ENCODE assay signal across 8 cellular contexts in genomic region chr4:2962099-2962455, GRCh38. TPM values are rescaled to one million over a fixed set of nuclear protein-coding genes. Genes with fewer than 3 reads are reported as not detected.
DNase-seq lines count a peak whose midpoint lies in the region; ATAC-seq and TF ChIP-seq lines count a peak whose summit lies in the region.

No MANE protein-coding gene starts in this region.

- TF ChIP-seq CTCF in endothelial cell (IDR thresholded peaks at IDR 0.05; ENCODE audit: unreplicated experiment) (no peak), psoas muscle (IDR thresholded peaks at IDR 0.05) (no peak)

- no peaks in the 10 kb centered on the region for H3K9me3 ChIP-seq in psoas muscle

- H3K27me3 ChIP-seq in psoas muscle (ENCODE audit: insufficient read depth in 3 of 3, low read length in 2 of 3): peaks cover 0 to 1% (median 0%) of the 10 kb centered on the region in 3 donors

- peaks cover 35% of the 10 kb centered on the region for H3K4me1 ChIP-seq in psoas muscle

- H3K36me3 Mint-ChIP-seq in endothelial cell (ENCODE audit: low read depth, unreplicated experiment): peaks cover 13% of the 10 kb centered on the region

- intact Hi-C loops in psoas muscle (cut with DNase I): loop anchor here in 1 of 2 donors (2.0 kb wide), 1 partner anchor 27 kb away; no protein-coding TSS in a partner anchor

- no peaks in the 10 kb centered on the region for H3K9me3 Mint-ChIP-seq in endothelial cell (ENCODE audit: unreplicated experiment)

- H3K27me3 Mint-ChIP-seq in endothelial cell (ENCODE audit: unreplicated experiment): peaks cover 8% of the 10 kb centered on the region

- peak overlapping the region; percentile 96 for H3K4me3 ChIP-seq in psoas muscle

- H3K4me1 Mint-ChIP-seq in endothelial cell (ENCODE audit: unreplicated experiment): peaks cover 34% of the 10 kb centered on the region

- H3K4me3 Mint-ChIP-seq in endothelial cell (ENCODE audit: unreplicated experiment): peak overlapping the region; percentile 97

- H3K27ac Mint-ChIP-seq in endothelial cell (ENCODE audit: unreplicated experiment): peak overlapping the region; percentile 93

- H3K27ac ChIP-seq in psoas muscle: peak overlapping the region; percentile 98

- peak; percentile 79 for DNase-seq in activated CD8-positive, alpha-beta memory T cell treated with anti-CD3 and anti-CD28 coated beads for 24 hours
- no peak for DNase-seq in activated CD8-positive, alpha-beta memory T cell treated with anti-CD3 and anti-CD28 coated beads, Interleukin-2, amount 50 U/mL, for 4 hours
- DNase-seq in endothelial cell (ENCODE audit: low spot score): no peak
- DNase-seq in psoas muscle: no peak
- no peak for DNase-seq in NCI-H774 (lab: John Stamatoyannopoulos, UW)
- no peak for DNase-seq in NCI-H187 (lab: John Stamatoyannopoulos, UW)

- ATAC-seq in SK-N-SH treated with all-trans-retinoic acid at 6 μM for 48 hours: peak; percentile 12
- ATAC-seq in psoas muscle: no peak
- ATAC-seq in HG03520 (IDR thresholded peaks at IDR 0.05; ENCODE audit: unreplicated experiment): no peak

- H3K36me3 ChIP-seq in psoas muscle (ENCODE audit: insufficient read depth in 1 of 2, low read depth in 1 of 2): peaks cover 2 to 20% of the 10 kb centered on the region in 2 donors

- 14 to 17% (median 16%) methylated on average over 7 of the region's 7 CpGs for WGBS in psoas muscle, 3 donors

TF ChIP-seq in SK-N-SH treated with all-trans-retinoic acid at 6 μM for 48 hours, 23 proteins besides CTCF, POLR2A, EP300 and RAD21:
- TF ChIP-seq BACH2 (CRISPR knock-in tag; IDR thresholded peaks at IDR 0.05; ENCODE audit: borderline replicate concordance) (no peak), ZC3H10 (CRISPR knock-in tag; IDR thresholded peaks at IDR 0.05) (no peak), ISL1 (CRISPR knock-in tag; IDR thresholded peaks at IDR 0.05) (no peak)

RNA-seq across cellular contexts. Expression of gene NOP14, which starts 1.1 kb away (rescaled TPM):
- total RNA-seq in endothelial cell (ENCODE audit: unreplicated experiment) (22.9 TPM), psoas muscle (10 to 100 TPM; 28.0 to 45.1 (median 43.9) TPM)
- 10 to 100 TPM; 24.7 to 48.1 (median 45.0) TPM for polyA plus RNA-seq in psoas muscle

RNA-seq across cellular contexts. Expression of gene GRK4, which starts 1.3 kb away (rescaled TPM):
- 5.9 TPM for total RNA-seq in endothelial cell (ENCODE audit: unreplicated experiment)
- 1 to 10 TPM; 5.9 to 7.9 (median 6.9) TPM for total RNA-seq in psoas muscle
- polyA plus RNA-seq in psoas muscle: 1 to 10 TPM; 5.8 to 9.2 (median 6.6) TPM
